ENCODE assay signal across 9 cellular contexts in the genomic region with DNA sequence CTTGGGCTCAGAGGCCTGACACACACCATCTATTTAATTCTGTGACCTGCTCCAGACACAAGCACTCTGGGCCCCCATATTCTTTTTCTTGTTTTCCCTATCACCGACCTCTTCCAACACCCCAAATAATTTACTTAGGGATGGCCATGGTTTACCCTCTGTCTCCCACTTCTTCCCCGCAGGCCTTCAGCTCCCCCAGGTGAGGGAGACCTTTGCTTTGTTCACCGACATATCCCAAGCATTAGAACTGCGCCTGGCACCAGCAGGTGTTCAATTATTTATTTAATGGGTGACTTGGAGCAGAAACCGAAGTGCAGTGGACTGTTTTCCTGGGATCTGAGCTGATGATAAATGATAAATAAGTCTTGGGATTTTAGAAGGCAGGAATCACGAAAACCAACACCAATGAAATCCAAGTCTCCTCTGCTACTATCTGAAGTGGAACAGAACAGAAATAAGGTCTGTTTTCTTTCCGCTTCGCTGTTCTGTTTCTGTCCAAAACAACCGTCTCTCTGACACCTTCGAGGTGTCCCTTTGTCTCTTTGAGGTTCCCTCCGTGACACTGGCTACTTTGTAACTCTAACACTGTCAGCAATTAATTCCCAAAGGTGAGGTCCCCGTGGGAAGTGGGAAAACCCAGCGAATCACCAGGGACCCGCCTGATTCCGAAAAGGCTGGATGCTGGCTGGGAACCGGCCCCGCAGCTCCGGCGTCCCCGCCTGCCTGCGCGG. TPM values are rescaled to one million over a fixed set of nuclear protein-coding genes. Genes with fewer than 3 reads are reported as not detected.
A peak's percentile ranks its signal among the peaks of the same experiment; 100 is the strongest.
DNase-seq lines count a peak whose midpoint lies in the region; ATAC-seq, FAIRE-seq and TF ChIP-seq lines count a peak whose summit lies in the region.
"Had no signal": no experiment of that assay in that cellular context is flagged by ENCODE, and none has a peak within 500 bp of the region (broad histone marks: within the 10 kb centered on the region; RNA-seq: fewer than 3 reads in every experiment).

No MANE protein-coding gene starts in this region.

- peaks cover 8% of the 10 kb centered on the region for H3K9me3 Mint-ChIP-seq in glutamatergic neuron (ENCODE audit: unreplicated experiment)
- H3K9me3 Mint-ChIP-seq: stimulated activated naive CD8-positive, alpha-beta T cell treated with anti-CD3 and anti-CD28 coated beads, Interleukin-15, amount 100 ng/mL, for 72 hours had no signal

- in situ Hi-C loops in gastrocnemius medialis (cut with MboI; ENCODE audit: low sequenced_read_pairs in 4 of 4), result loop anchor here in 1 of 4 donors (10.0 kb wide), 1 partner anchor 62 kb away; no protein-coding TSS in a partner anchor

- no peaks in the 10 kb centered on the region for H3K36me3 Mint-ChIP-seq in glutamatergic neuron (ENCODE audit: unreplicated experiment)

- TF ChIP-seq POLR2A in Peyer's patch (IDR thresholded peaks at IDR 0.05) (no peak), gastrocnemius medialis (IDR thresholded peaks at IDR 0.05) (no peak), GM12891 (IDR thresholded peaks at IDR 0.05; ENCODE audit: low read depth, low read length) (no peak)

- FAIRE-seq in GM12891 (lab: Jason Lieb, UNC), result no peak

- H3K27me3 ChIP-seq in Peyer's patch (no peaks in the 10 kb centered on the region), gastrocnemius medialis (no peaks in the 10 kb centered on the region)

- intact Hi-C loops in gastrocnemius medialis (cut with DNase I; ENCODE audit: low total_unique reads), result loop anchor here (1.0 to 2.0 kb wide), 2 partner anchors 22 to 65 kb away; no protein-coding TSS in a partner anchor

- DNase-seq in GM20000 (ENCODE audit: low spot score) (peak; percentile 25), Peyer's patch (no peak), glutamatergic neuron (no peak), gastrocnemius medialis (no peak), putamen (ENCODE audit: low spot score) (no peak), GM12891 (ENCODE audit: insufficient read length, low spot score) (no peak)
- no peak for DNase-seq in stimulated activated CD8-positive, alpha-beta memory T cell treated with anti-CD3 and anti-CD28 coated beads, Interleukin-4, amount 100 ng/mL, for 48 hours
- DNase-seq: stimulated activated naive CD8-positive, alpha-beta T cell treated with anti-CD3 and anti-CD28 coated beads, Interleukin-15, amount 100 ng/mL, for 72 hours had no signal

- H3K36me3 ChIP-seq in Peyer's patch, result no peaks in the 10 kb centered on the region
- H3K36me3 ChIP-seq in gastrocnemius medialis, result no peaks in the 10 kb centered on the region

- peak overlapping the region; percentile 97 for H3K27ac Mint-ChIP-seq in glutamatergic neuron (ENCODE audit: unreplicated experiment)
- H3K27ac Mint-ChIP-seq: stimulated activated naive CD8-positive, alpha-beta T cell treated with anti-CD3 and anti-CD28 coated beads, Interleukin-15, amount 100 ng/mL, for 72 hours had no signal

- TF ChIP-seq CTCF in GM20000 (IDR thresholded peaks at IDR 0.05; ENCODE audit: extremely low read depth, missing control alignments) (no peak), Peyer's patch (IDR thresholded peaks at IDR 0.05) (no peak), glutamatergic neuron (IDR thresholded peaks at IDR 0.05; ENCODE audit: partially characterized antibody, unreplicated experiment) (no peak), gastrocnemius medialis (IDR thresholded peaks at IDR 0.05 in 4 of 5, conservative IDR thresholded peaks at IDR 0.05 in 1 of 5) (no peak)

- H3K27ac ChIP-seq in Peyer's patch (peak overlapping the region; percentile 78 to 92 (median 88)), gastrocnemius medialis (peak overlapping the region; percentile 97 to 99 (median 98))

- peaks cover 9% of the 10 kb centered on the region for H3K27me3 Mint-ChIP-seq in glutamatergic neuron (ENCODE audit: unreplicated experiment)

- peak overlapping the region; percentile 91 for H3K4me3 Mint-ChIP-seq in glutamatergic neuron (ENCODE audit: unreplicated experiment)

- H3K4me3 ChIP-seq in Peyer's patch, result peak overlapping the region; percentile 43 to 91 (median 65)
- peak overlapping the region; percentile 82 to 100 (median 94) for H3K4me3 ChIP-seq in gastrocnemius medialis

- ATAC-seq in gastrocnemius medialis (no peak), HG02678 (IDR thresholded peaks at IDR 0.05; ENCODE audit: unreplicated experiment) (no peak)

- H3K9me3 ChIP-seq in Peyer's patch (no peaks in the 10 kb centered on the region), gastrocnemius medialis (no peaks in the 10 kb centered on the region)

- peaks cover 32% of the 10 kb centered on the region for H3K4me1 Mint-ChIP-seq in glutamatergic neuron (ENCODE audit: low read depth, unreplicated experiment)

- H3K4me1 ChIP-seq in Peyer's patch, result peaks cover 0 to 5% (median 0%) of the 10 kb centered on the region in 4 donors
- H3K4me1 ChIP-seq in gastrocnemius medialis, result peaks cover 31 to 36% of the 10 kb centered on the region in 2 donors

TF ChIP-seq in GM12891, 5 proteins besides CTCF, POLR2A, EP300 and RAD21:
- TF ChIP-seq PAX5 (IDR thresholded peaks at IDR 0.05; ENCODE audit: insufficient read depth, low read length, severe bottlenecking) (no peak), TAF1 (IDR thresholded peaks at IDR 0.05; ENCODE audit: low read depth, low read length) (no peak), SPI1 (IDR thresholded peaks at IDR 0.05; ENCODE audit: low read depth, low read length) (no peak), POU2F2 (IDR thresholded peaks at IDR 0.05; ENCODE audit: low read depth, low read length) (no peak), POLR2AphosphoS5 (IDR thresholded peaks at IDR 0.05; ENCODE audit: low read depth, low read length) (no peak)

RNA-seq across cellular contexts. Expression of a gene that starts 1.1 kb away (rescaled TPM):
- total RNA-seq in Peyer's patch, result 100 to 1,000 TPM in 3 of 4 donors, 10 to 100 TPM in 1; 65.2 to 181 (median 149) TPM
- total RNA-seq in glutamatergic neuron (ENCODE audit: unreplicated experiment), result 108 TPM
- total RNA-seq in gastrocnemius medialis, result 10 to 100 TPM; 17.9 to 30.9 (median 22.6) TPM
- 0.40 TPM for polyA plus RNA-seq in GM12891 (2012; ENCODE audit: low read depth, missing spikeins)
